Comparison of ENCODE assay signal across 9 cellular contexts in the genomic region with DNA sequence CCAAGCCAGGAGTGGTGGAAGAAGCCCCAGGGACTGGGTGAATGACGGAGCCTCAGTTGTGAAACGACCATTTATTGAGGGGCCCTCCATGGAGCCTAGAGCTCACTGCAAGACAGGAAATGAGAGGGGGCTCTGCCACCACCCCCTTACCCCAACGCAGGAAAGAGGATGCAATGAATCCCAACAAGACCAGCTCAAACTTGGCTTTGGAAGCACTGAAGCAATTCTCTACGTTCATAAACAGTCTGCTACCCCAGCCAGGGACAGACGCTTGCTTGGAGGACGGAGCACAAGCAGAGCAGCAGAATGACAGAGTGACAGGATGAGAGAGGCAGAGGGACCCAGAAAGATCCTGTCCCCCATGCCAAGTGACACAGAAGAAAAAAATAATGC. TPM values are rescaled to one million over a fixed set of nuclear protein-coding genes. Genes with fewer than 3 reads are reported as not detected.
A peak's percentile ranks its signal among the peaks of the same experiment; 100 is the strongest.
DNase-seq lines count a peak whose midpoint lies in the region; ATAC-seq, FAIRE-seq and TF ChIP-seq lines count a peak whose summit lies in the region.
"Had no signal": no experiment of that assay in that cellular context is flagged by ENCODE, and none has a peak within 500 bp of the region (broad histone marks: within the 10 kb centered on the region; RNA-seq: fewer than 3 reads in every experiment).

No MANE protein-coding gene starts in this region.

- no peaks in the 10 kb centered on the region for H3K9me3 ChIP-seq in muscle layer of colon (ENCODE audit: low read length)

- no peaks in the 10 kb centered on the region for H3K9me3 Mint-ChIP-seq in stimulated activated naive CD8-positive, alpha-beta T cell treated with anti-CD3 and anti-CD28 coated beads, Interleukin-15, Interleukin-2, amounts not matched to agents 100 ng/mL and 50 ng/mL, for 24 hours

- H3K4me3 ChIP-seq in bronchial epithelial cell (ENCODE audit: low read depth, low read length): peak overlapping the region; percentile 76
- peak overlapping the region; percentile 91 to 95 for H3K4me3 ChIP-seq in muscle layer of colon (ENCODE audit: low read depth in 1 of 2, low read length in 2 of 2)

- H3K27ac ChIP-seq in muscle layer of colon (ENCODE audit: low read depth, low read length): peak overlapping the region; percentile 84

- H3K27me3 ChIP-seq in bronchial epithelial cell (ENCODE audit: control insufficient read depth, insufficient read depth, low read length) (no peaks in the 10 kb centered on the region), muscle layer of colon (ENCODE audit: control insufficient read depth in 1 of 2, insufficient read depth in 2 of 2, low read length in 2 of 2) (no peaks in the 10 kb centered on the region)

- H3K4me3 Mint-ChIP-seq in stimulated activated naive CD8-positive, alpha-beta T cell treated with anti-CD3 and anti-CD28 coated beads, Interleukin-15, Interleukin-2, amounts not matched to agents 100 ng/mL and 50 ng/mL, for 24 hours: peak overlapping the region; percentile 86

- H3K4me1 ChIP-seq in muscle layer of colon (ENCODE audit: insufficient read depth, low read length): peaks cover 54% of the 10 kb centered on the region

- no peak for DNase-seq in stimulated activated naive CD8-positive, alpha-beta T cell treated with anti-CD3 and anti-CD28 coated beads, Interleukin-15, Interleukin-2, amounts not matched to agents 100 U/mL and 50 U/mL, for 24 hours
- DNase-seq in bronchial epithelial cell (ENCODE audit: low read depth) (no peak), RKO (ENCODE audit: low spot score) (no peak), cerebellum (ENCODE audit: low spot score) (no peak), anterior cingulate cortex (lab: John Stamatoyannopoulos, UW) (no peak)
- DNase-seq: NCI-H1092 had no signal

- H3K36me3 ChIP-seq in bronchial epithelial cell (ENCODE audit: control insufficient read depth, insufficient read depth, low read length) (no peaks in the 10 kb centered on the region), muscle layer of colon (ENCODE audit: insufficient read depth, low read length) (no peaks in the 10 kb centered on the region)

- H3K36me3 Mint-ChIP-seq in stimulated activated naive CD8-positive, alpha-beta T cell treated with anti-CD3 and anti-CD28 coated beads, Interleukin-15, Interleukin-2, amounts not matched to agents 100 ng/mL and 50 ng/mL, for 24 hours (ENCODE audit: low read depth): peaks cover 6% of the 10 kb centered on the region

- TF ChIP-seq CTCF in bronchial epithelial cell (IDR thresholded peaks at IDR 0.05; ENCODE audit: insufficient read depth, low read length, severe bottlenecking): no peak

- H3K27me3 Mint-ChIP-seq in stimulated activated naive CD8-positive, alpha-beta T cell treated with anti-CD3 and anti-CD28 coated beads, Interleukin-15, Interleukin-2, amounts not matched to agents 100 ng/mL and 50 ng/mL, for 24 hours: no peaks in the 10 kb centered on the region

- FAIRE-seq in bronchial epithelial cell (lab: Jason Lieb, UNC): no peak

- peaks cover 48% of the 10 kb centered on the region for H3K4me1 Mint-ChIP-seq in stimulated activated naive CD8-positive, alpha-beta T cell treated with anti-CD3 and anti-CD28 coated beads, Interleukin-15, Interleukin-2, amounts not matched to agents 100 ng/mL and 50 ng/mL, for 24 hours (ENCODE audit: low read depth)

- ATAC-seq in stimulated activated naive CD8-positive, alpha-beta T cell treated with anti-CD3 and anti-CD28 coated beads, Interleukin-15, Interleukin-2, amounts not matched to agents 100 U/mL and 50 U/mL, for 24 hours: no peak
- ATAC-seq in GM21717 (IDR thresholded peaks at IDR 0.05; ENCODE audit: unreplicated experiment): no peak

- H3K27ac Mint-ChIP-seq in stimulated activated naive CD8-positive, alpha-beta T cell treated with anti-CD3 and anti-CD28 coated beads, Interleukin-15, Interleukin-2, amounts not matched to agents 100 ng/mL and 50 ng/mL, for 24 hours: peak overlapping the region; percentile 63

- H3K9ac ChIP-seq in muscle layer of colon (ENCODE audit: low read length): peak overlapping the region; percentile 31

RNA-seq across cellular contexts. Expression of a gene that starts 1.0 kb away (rescaled TPM):
- total RNA-seq in bronchial epithelial cell (13.7 and 13.8 TPM in 2 replicates), cerebellum (27.7 TPM)

RNA-seq across cellular contexts. Expression of a gene that starts 19.9 kb away (rescaled TPM):
- total RNA-seq in bronchial epithelial cell: 0.26 and 0.53 TPM in 2 replicates
- 4.4 TPM for total RNA-seq in cerebellum

RNA-seq across cellular contexts. Expression of a gene that starts 26.0 kb away (rescaled TPM):
- 14.7 and 16.8 TPM in 2 replicates for total RNA-seq in bronchial epithelial cell
- total RNA-seq in cerebellum: 14.5 TPM

RNA-seq across cellular contexts. Expression of a gene that starts 30.9 kb away (rescaled TPM):
- not detected in 2 replicates for total RNA-seq in bronchial epithelial cell
- total RNA-seq in cerebellum: not detected

RNA-seq across cellular contexts. Expression of a gene that starts 43.9 kb away (rescaled TPM):
- 0.26 and 1.4 TPM in 2 replicates for total RNA-seq in bronchial epithelial cell
- total RNA-seq in cerebellum: 1.5 TPM
